ENCODE assay signal across 3 cellular contexts in genomic region chr13:49948777-49949270, GRCh38. TPM values are rescaled to one million over a fixed set of nuclear protein-coding genes. Genes with fewer than 3 reads are reported as not detected.
A peak's percentile ranks its signal among the peaks of the same experiment; 100 is the strongest.
DNase-seq lines count a peak whose midpoint lies in the region; ATAC-seq, FAIRE-seq and TF ChIP-seq lines count a peak whose summit lies in the region.
"Not testable (repeated sequence)": the region's sequence is repeated elsewhere in the genome, so short reads cannot be mapped to it uniquely, and the experiment has no call there.

No MANE protein-coding gene starts in this region.

- TF ChIP-seq EP300 in HepG2 (IDR thresholded peaks at IDR 0.05; ENCODE audit: low read depth in 2 of 2, low read length in 2 of 2); HepG2 (CRISPR knock-in tag; IDR thresholded peaks at IDR 0.05; ENCODE audit: borderline replicate concordance): not testable (repeated sequence)

- H3K9ac ChIP-seq in HepG2 (ENCODE audit: insufficient read depth, low read depth, low read length); liver (ENCODE audit: low read depth in 1 of 2, low read length in 2 of 2): not testable (repeated sequence)

- H2AFZ ChIP-seq in HepG2 (ENCODE audit: low read length) = not testable (repeated sequence)

- DNase-seq in left lobe of liver (ENCODE audit: low spot score); HepG2 (ENCODE audit: low spot score): not testable (repeated sequence)

- WGBS in HepG2 (ENCODE audit: low lambda C conversion rate) = 23% methylated on average over 6 of the region's 6 CpGs
- 59% methylated on average over 6 of the region's 6 CpGs for WGBS in liver

- H3K27ac ChIP-seq in HepG2 (ENCODE audit: extremely low read length, insufficient read depth, low read length); liver (ENCODE audit: low read depth in 1 of 2, low read length in 2 of 2): not testable (repeated sequence)

- not testable (repeated sequence) for H3K36me3 ChIP-seq in HepG2 (replicated peaks in 1 of 2; ENCODE audit: control insufficient read depth in 1 of 2, insufficient read depth in 2 of 2, low read length in 2 of 2); liver (ENCODE audit: control insufficient read depth in 4 of 4, insufficient read depth in 3 of 4, low read depth in 1 of 4, low read length in 3 of 4)

- not testable (repeated sequence) for TF ChIP-seq CTCF in HepG2 (CRISPR knock-in tag; IDR thresholded peaks at IDR 0.05); liver (IDR thresholded peaks at IDR 0.05; ENCODE audit: low read depth, low read length, missing input control)

- TF ChIP-seq POLR2A in HepG2 (IDR thresholded peaks at IDR 0.05; ENCODE audit: insufficient read depth in 1 of 2, low read depth in 2 of 2, low read length in 2 of 2) = not testable (repeated sequence)

- not testable (repeated sequence) for H3K27me3 ChIP-seq in HepG2 (ENCODE audit: control insufficient read depth in 1 of 2, insufficient read depth in 2 of 2, low read length in 2 of 2); liver (ENCODE audit: control insufficient read depth in 4 of 4, insufficient read depth in 4 of 4, low read length in 3 of 4)

- intact Hi-C loops in HepG2 (cut with micrococcal nuclease; ENCODE audit: unreplicated experiment) = not testable (repeated sequence)

- ATAC-seq in left lobe of liver = peak; percentile 30
- ATAC-seq in HepG2 = not testable (repeated sequence)

- H4K20me1 ChIP-seq in HepG2 (ENCODE audit: insufficient read depth, low read length) = not testable (repeated sequence)

- in situ Hi-C loops in HepG2 (cut with HindIII; ENCODE audit: extremely low pct_ligation_motif_present, low pct_unique_long_range_greater_than_20kb) = not testable (repeated sequence)

- H3K4me1 ChIP-seq in HepG2 (ENCODE audit: insufficient read depth, low read length); liver (ENCODE audit: control insufficient read depth in 4 of 4, insufficient read depth in 4 of 4, low read length in 3 of 4): not testable (repeated sequence)

- not testable (repeated sequence) for BruUV-seq in HepG2 (replicated peaks; lab: Mats Ljungman, UMichigan)

- FAIRE-seq in HepG2 (lab: Jason Lieb, UNC) = not testable (repeated sequence)

- CTCF ChIA-PET in HepG2 (lab: Yijun Ruan, JAX; ENCODE audit: low intra/inter-chr PET ratio, low total read pairs) = not testable (repeated sequence)

- H3K79me2 ChIP-seq in HepG2 (ENCODE audit: insufficient read depth, low read length) = not testable (repeated sequence)

- POLR2A ChIA-PET in HepG2 (lab: Yijun Ruan, JAX) = not testable (repeated sequence)

- not testable (repeated sequence) for H3K4me2 ChIP-seq in HepG2 (ENCODE audit: low read depth, low read length)

- not testable (repeated sequence) for TF ChIP-seq RAD21 in HepG2 (CRISPR knock-in tag; IDR thresholded peaks at IDR 0.05); liver (IDR thresholded peaks at IDR 0.05)

- not testable (repeated sequence) for H3K4me3 ChIP-seq in HepG2 (replicated peaks in 1 of 3; ENCODE audit: insufficient read depth in 1 of 3, low read depth in 2 of 3, low read length in 3 of 3); liver (ENCODE audit: low read depth in 1 of 3, low read length in 3 of 3)

- not testable (repeated sequence) for H3K9me3 ChIP-seq in HepG2 (ENCODE audit: low read length); liver (ENCODE audit: control insufficient read depth in 4 of 4, low read length in 3 of 4)

TF ChIP-seq in HepG2, 621 proteins besides CTCF, POLR2A, EP300 and RAD21:
- TF ChIP-seq ZNF121 (CRISPR knock-in tag; IDR thresholded peaks at IDR 0.05) (peak; percentile 90), ZNF362 (CRISPR knock-in tag; IDR thresholded peaks at IDR 0.05; ENCODE audit: borderline replicate concordance) (0 out of 2 replicates have a peak, but pooled peaks have one; percentile 27)

TF ChIP-seq in liver, 16 proteins besides CTCF, POLR2A, EP300 and RAD21:
- TF ChIP-seq RXRA (IDR thresholded peaks at IDR 0.05) = peak in 1 of 2 donors; percentile 16
- peak; percentile 53 to 70 for TF ChIP-seq HNF4A (conservative IDR thresholded peaks at IDR 0.05)

RNA-seq across cellular contexts. Expression of gene SPRYD7, which starts 12.7 kb away (rescaled TPM):
- total RNA-seq in left lobe of liver (3.9 TPM), HepG2 (2016; rRNA removed; fragmentation: Illumina TruSeq; extraction: Trizol) (5.9 and 6.8 TPM in 2 replicates), liver (1 to 10 TPM; 3.7 to 3.9 TPM)
- 0.97 and 1.0 TPM in 2 replicates for total RNA-seq in HepG2 (2016; cell fraction: cytosol; rRNA removed; fragmentation: Illumina TruSeq; extraction: Trizol; ENCODE audit: low read depth)
- total RNA-seq in HepG2 (2016; cell fraction: insoluble cytoplasmic fraction; rRNA removed; fragmentation: Illumina TruSeq; extraction: Trizol) = 5.3 and 8.0 TPM in 2 replicates
- total RNA-seq in HepG2 (2016; cell fraction: membrane; rRNA removed; fragmentation: Illumina TruSeq; extraction: Trizol) = 2.8 TPM in 2 replicates
- 2.6 and 3.9 TPM in 2 replicates for total RNA-seq in HepG2 (2016; cell fraction: nucleus; rRNA removed; fragmentation: Illumina TruSeq; extraction: Trizol)
- polyA plus RNA-seq in HepG2 (2011; rRNA removed) (2.2 and 2.7 TPM in 2 replicates), liver (10 to 100 TPM in 1 of 2 donors, 1 to 10 TPM in 1; 5.7 to 10.1 TPM)
- 1.2 and 1.7 TPM in 2 replicates for polyA plus RNA-seq in HepG2 (2011; cell fraction: cytosol; rRNA removed)
- 1.6 TPM in 2 replicates for polyA plus RNA-seq in HepG2 (2011; cell fraction: nucleus; rRNA removed)
- polyA plus RNA-seq in HepG2 (2012) = 4.8 and 6.4 TPM in 2 replicates
- 0.95 and 1.1 TPM in 2 replicates for polyA plus RNA-seq in HepG2 (2016; cell fraction: cytosol; fragmentation: Illumina TruSeq; extraction: Trizol; ENCODE audit: low read depth)
- 11.8 and 13.0 TPM in 2 replicates for polyA plus RNA-seq in HepG2 (2016; cell fraction: insoluble cytoplasmic fraction; fragmentation: Illumina TruSeq; extraction: Trizol; ENCODE audit: low read depth)
- 2.9 and 3.0 TPM in 2 replicates for polyA plus RNA-seq in HepG2 (2016; cell fraction: membrane; fragmentation: Illumina TruSeq; extraction: Trizol; ENCODE audit: low read depth)
- polyA plus RNA-seq in HepG2 (2016; cell fraction: nucleus; fragmentation: Illumina TruSeq; extraction: Trizol; ENCODE audit: insufficient read depth, low read depth) = 6.9 and 7.1 TPM in 2 replicates
- polyA minus RNA-seq in HepG2 (2011; rRNA and poly(A)+ RNA removed; ENCODE audit: low replicate concordance) = 0.80 and 0.82 TPM in 2 replicates
- 1.5 and 1.9 TPM in 2 replicates for polyA minus RNA-seq in HepG2 (2011; cell fraction: cytosol; rRNA and poly(A)+ RNA removed)
- polyA minus RNA-seq in HepG2 (2011; cell fraction: nucleus; rRNA and poly(A)+ RNA removed) = 2.7 and 3.2 TPM in 2 replicates

RNA-seq across cellular contexts. Expression of gene TRIM13, which starts 48.0 kb away (rescaled TPM):
- total RNA-seq in left lobe of liver = 5.9 TPM
- 18.8 and 22.0 TPM in 2 replicates for total RNA-seq in HepG2 (2016; rRNA removed; fragmentation: Illumina TruSeq; extraction: Trizol)
- total RNA-seq in HepG2 (2016; cell fraction: cytosol; rRNA removed; fragmentation: Illumina TruSeq; extraction: Trizol; ENCODE audit: low read depth) = 3.8 and 4.1 TPM in 2 replicates
- total RNA-seq in HepG2 (2016; cell fraction: insoluble cytoplasmic fraction; rRNA removed; fragmentation: Illumina TruSeq; extraction: Trizol) = 17.5 and 19.2 TPM in 2 replicates
- 9.3 and 10.2 TPM in 2 replicates for total RNA-seq in HepG2 (2016; cell fraction: membrane; rRNA removed; fragmentation: Illumina TruSeq; extraction: Trizol)
- total RNA-seq in HepG2 (2016; cell fraction: nucleus; rRNA removed; fragmentation: Illumina TruSeq; extraction: Trizol) = 27.0 and 27.5 TPM in 2 replicates
- polyA plus RNA-seq in HepG2 (2011; rRNA removed) = 22.5 and 24.4 TPM in 2 replicates
- polyA plus RNA-seq in HepG2 (2011; cell fraction: cytosol; rRNA removed) = 8.9 and 14.0 TPM in 2 replicates
- polyA plus RNA-seq in HepG2 (2011; cell fraction: nucleus; rRNA removed) = 21.8 and 30.3 TPM in 2 replicates
- 23.7 and 25.7 TPM in 2 replicates for polyA plus RNA-seq in HepG2 (2012)
- 4.4 and 5.2 TPM in 2 replicates for polyA plus RNA-seq in HepG2 (2016; cell fraction: cytosol; fragmentation: Illumina TruSeq; extraction: Trizol; ENCODE audit: low read depth)
- 14.1 and 15.8 TPM in 2 replicates for polyA plus RNA-seq in HepG2 (2016; cell fraction: insoluble cytoplasmic fraction; fragmentation: Illumina TruSeq; extraction: Trizol; ENCODE audit: low read depth)
- 9.0 and 9.8 TPM in 2 replicates for polyA plus RNA-seq in HepG2 (2016; cell fraction: membrane; fragmentation: Illumina TruSeq; extraction: Trizol; ENCODE audit: low read depth)
- polyA plus RNA-seq in HepG2 (2016; cell fraction: nucleus; fragmentation: Illumina TruSeq; extraction: Trizol; ENCODE audit: insufficient read depth, low read depth) = 60.4 and 60.6 TPM in 2 replicates
- polyA minus RNA-seq in HepG2 (2011; rRNA and poly(A)+ RNA removed; ENCODE audit: low replicate concordance) = 7.9 TPM in 2 replicates
- 8.6 and 10.7 TPM in 2 replicates for polyA minus RNA-seq in HepG2 (2011; cell fraction: cytosol; rRNA and poly(A)+ RNA removed)
- 11.3 and 14.4 TPM in 2 replicates for polyA minus RNA-seq in HepG2 (2011; cell fraction: nucleus; rRNA and poly(A)+ RNA removed)
- 10 to 100 TPM in 1 of 2 donors, 1 to 10 TPM in 1; 9.4 to 10.5 TPM for total RNA-seq in liver
- 1 to 10 TPM; 4.7 to 9.9 TPM for polyA plus RNA-seq in liver
